ENCODE assay signal across 8 cellular contexts in the genomic region with DNA sequence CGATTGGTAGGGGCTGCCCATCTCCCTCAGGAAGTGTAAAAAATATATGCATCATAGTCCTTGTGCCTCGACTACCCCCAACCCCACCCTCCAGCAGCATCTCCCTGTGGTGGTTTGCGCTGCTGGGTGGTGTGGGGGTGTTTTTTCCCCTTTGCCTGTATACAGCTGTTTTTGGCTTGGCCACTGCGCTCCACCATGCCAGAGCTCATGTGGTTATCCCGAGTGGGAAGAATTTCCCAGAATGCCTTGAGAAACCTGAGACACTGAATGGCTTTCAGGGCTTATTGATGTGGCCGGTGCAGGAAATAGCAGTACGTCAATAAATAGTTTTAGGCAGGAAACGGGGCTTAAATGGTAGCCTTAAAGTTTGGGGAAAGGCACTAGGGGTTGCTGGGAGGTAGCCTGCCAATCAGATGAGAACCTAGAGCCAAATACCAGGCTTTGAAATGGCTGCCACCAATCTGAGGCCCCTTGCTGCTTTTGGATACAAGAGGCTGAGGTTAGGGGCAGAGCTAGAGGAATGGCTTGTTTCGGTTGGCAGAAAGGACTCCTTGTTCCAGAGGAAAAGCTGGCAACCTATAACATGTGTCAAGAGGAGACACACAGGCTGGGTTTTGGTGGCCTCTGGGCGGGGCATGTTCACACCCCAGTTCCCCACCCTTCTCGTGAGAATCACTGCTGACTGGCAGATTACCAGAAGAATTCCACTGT.
A peak's percentile ranks its signal among the peaks of the same experiment; 100 is the strongest.
DNase-seq lines count a peak whose midpoint lies in the region; ATAC-seq and TF ChIP-seq lines count a peak whose summit lies in the region.

No MANE protein-coding gene starts in this region.

- no peaks in the 10 kb centered on the region for H3K9me3 Mint-ChIP-seq in stimulated activated effector memory CD8-positive, alpha-beta T cell treated with anti-CD3 and anti-CD28 coated beads, Interleukin-12 subunit alpha, Interleukin-12 subunit beta, amount 100 ng/mL, for 72 hours

- no peak overlapping the region for H3K4me3 ChIP-seq in HEK293 (ENCODE audit: low read depth, low read length)

- no peaks in the 10 kb centered on the region for H3K36me3 Mint-ChIP-seq in stimulated activated effector memory CD8-positive, alpha-beta T cell treated with anti-CD3 and anti-CD28 coated beads, Interleukin-12 subunit alpha, Interleukin-12 subunit beta, amount 100 ng/mL, for 72 hours

- H3K9me3 ChIP-seq in HEK293 (ENCODE audit: control insufficient read depth, insufficient read depth, low read depth, low read length) = no peaks in the 10 kb centered on the region

- H3K36me3 ChIP-seq in HEK293 (ENCODE audit: control insufficient read depth in 2 of 2, insufficient read depth in 1 of 2, low read length in 2 of 2) = no peaks in the 10 kb centered on the region; a peak in 1 of 3 replicates

- CTCF ChIA-PET in HEK293 (lab: Yijun Ruan, JAX) = interaction anchor here (0.6 kb wide), 1 partner anchor 593 kb away, joined by 3 read pairs; no protein-coding TSS in a partner anchor

- TF ChIP-seq CTCF in HEK293 (tag by site-specific recombination; IDR thresholded peaks at IDR 0.05) = no peak

- H3K4me3 Mint-ChIP-seq in stimulated activated effector memory CD8-positive, alpha-beta T cell treated with anti-CD3 and anti-CD28 coated beads, Interleukin-12 subunit alpha, Interleukin-12 subunit beta, amount 100 ng/mL, for 72 hours = no peak overlapping the region

- DNase-seq in activated CD8-positive, alpha-beta memory T cell treated with anti-CD3 and anti-CD28 coated beads for 24 hours = peak; percentile 62
- DNase-seq in foreskin melanocyte = peak; percentile 56
- DNase-seq in stimulated activated effector memory CD8-positive, alpha-beta T cell treated with anti-CD3 and anti-CD28 coated beads, Interleukin-12 subunit alpha, Interleukin-12 subunit beta, amount 100 ng/mL, for 72 hours (ENCODE audit: low spot score in 2 of 2) = no peak
- no peak for DNase-seq in AML-193 (lab: John Stamatoyannopoulos, UW)

- POLR2A ChIA-PET in HEK293 (lab: Yijun Ruan, JAX) = no interaction called here

- peak; percentile 45 for ATAC-seq in stimulated activated effector memory CD8-positive, alpha-beta T cell treated with anti-CD3 and anti-CD28 coated beads, Interleukin-12 subunit alpha, Interleukin-12 subunit beta, amount 100 ng/mL, for 72 hours
- ATAC-seq in GM18511 (IDR thresholded peaks at IDR 0.05; ENCODE audit: unreplicated experiment) (no peak), HG03457 (IDR thresholded peaks at IDR 0.05; ENCODE audit: unreplicated experiment) (no peak), GM21529 (IDR thresholded peaks at IDR 0.05; ENCODE audit: unreplicated experiment) (no peak)

- H3K27ac Mint-ChIP-seq in stimulated activated effector memory CD8-positive, alpha-beta T cell treated with anti-CD3 and anti-CD28 coated beads, Interleukin-12 subunit alpha, Interleukin-12 subunit beta, amount 100 ng/mL, for 72 hours = peak overlapping the region; percentile 69

- no peaks in the 10 kb centered on the region for H3K4me1 ChIP-seq in HEK293 (ENCODE audit: control insufficient read depth, insufficient read depth, low read length)

- H3K4me1 Mint-ChIP-seq in stimulated activated effector memory CD8-positive, alpha-beta T cell treated with anti-CD3 and anti-CD28 coated beads, Interleukin-12 subunit alpha, Interleukin-12 subunit beta, amount 100 ng/mL, for 72 hours = peaks cover 66% of the 10 kb centered on the region

- no peak overlapping the region for H3K27ac ChIP-seq in HEK293 (ENCODE audit: extremely low read depth, low read depth, low read length)

TF ChIP-seq in HEK293, 187 proteins besides CTCF, POLR2A, EP300 and RAD21:
- TF ChIP-seq ZNF768 (tag by site-specific recombination; IDR thresholded peaks at IDR 0.05) (no peak), ZNF394 (tag by site-specific recombination; IDR thresholded peaks at IDR 0.05; ENCODE audit: borderline replicate concordance) (no peak), SP2 (tag by site-specific recombination; IDR thresholded peaks at IDR 0.05) (peak; percentile 26; the same call in 1 of the 2 replicates), KLF1 (tag by site-specific recombination; IDR thresholded peaks at IDR 0.05) (peak; percentile 92)
- TF ChIP-seq, protein P1, sequence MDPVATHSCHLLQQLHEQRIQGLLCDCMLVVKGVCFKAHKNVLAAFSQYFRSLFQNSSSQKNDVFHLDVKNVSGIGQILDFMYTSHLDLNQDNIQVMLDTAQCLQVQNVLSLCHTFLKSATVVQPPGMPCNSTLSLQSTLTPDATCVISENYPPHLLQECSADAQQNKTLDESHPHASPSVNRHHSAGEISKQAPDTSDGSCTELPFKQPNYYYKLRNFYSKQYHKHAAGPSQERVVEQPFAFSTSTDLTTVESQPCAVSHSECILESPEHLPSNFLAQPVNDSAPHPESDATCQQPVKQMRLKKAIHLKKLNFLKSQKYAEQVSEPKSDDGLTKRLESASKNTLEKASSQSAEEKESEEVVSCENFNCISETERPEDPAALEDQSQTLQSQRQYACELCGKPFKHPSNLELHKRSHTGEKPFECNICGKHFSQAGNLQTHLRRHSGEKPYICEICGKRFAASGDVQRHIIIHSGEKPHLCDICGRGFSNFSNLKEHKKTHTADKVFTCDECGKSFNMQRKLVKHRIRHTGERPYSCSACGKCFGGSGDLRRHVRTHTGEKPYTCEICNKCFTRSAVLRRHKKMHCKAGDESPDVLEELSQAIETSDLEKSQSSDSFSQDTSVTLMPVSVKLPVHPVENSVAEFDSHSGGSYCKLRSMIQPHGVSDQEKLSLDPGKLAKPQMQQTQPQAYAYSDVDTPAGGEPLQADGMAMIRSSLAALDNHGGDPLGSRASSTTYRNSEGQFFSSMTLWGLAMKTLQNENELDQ (tag by site-specific recombination; IDR thresholded peaks at IDR 0.05; ENCODE audit: low read depth) = no peak
- TF ChIP-seq, protein P2, sequence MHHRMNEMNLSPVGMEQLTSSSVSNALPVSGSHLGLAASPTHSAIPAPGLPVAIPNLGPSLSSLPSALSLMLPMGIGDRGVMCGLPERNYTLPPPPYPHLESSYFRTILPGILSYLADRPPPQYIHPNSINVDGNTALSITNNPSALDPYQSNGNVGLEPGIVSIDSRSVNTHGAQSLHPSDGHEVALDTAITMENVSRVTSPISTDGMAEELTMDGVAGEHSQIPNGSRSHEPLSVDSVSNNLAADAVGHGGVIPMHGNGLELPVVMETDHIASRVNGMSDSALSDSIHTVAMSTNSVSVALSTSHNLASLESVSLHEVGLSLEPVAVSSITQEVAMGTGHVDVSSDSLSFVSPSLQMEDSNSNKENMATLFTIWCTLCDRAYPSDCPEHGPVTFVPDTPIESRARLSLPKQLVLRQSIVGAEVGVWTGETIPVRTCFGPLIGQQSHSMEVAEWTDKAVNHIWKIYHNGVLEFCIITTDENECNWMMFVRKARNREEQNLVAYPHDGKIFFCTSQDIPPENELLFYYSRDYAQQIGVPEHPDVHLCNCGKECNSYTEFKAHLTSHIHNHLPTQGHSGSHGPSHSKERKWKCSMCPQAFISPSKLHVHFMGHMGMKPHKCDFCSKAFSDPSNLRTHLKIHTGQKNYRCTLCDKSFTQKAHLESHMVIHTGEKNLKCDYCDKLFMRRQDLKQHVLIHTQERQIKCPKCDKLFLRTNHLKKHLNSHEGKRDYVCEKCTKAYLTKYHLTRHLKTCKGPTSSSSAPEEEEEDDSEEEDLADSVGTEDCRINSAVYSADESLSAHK (tag by site-specific recombination; IDR thresholded peaks at IDR 0.05) = no peak
- TF ChIP-seq, protein P3, sequence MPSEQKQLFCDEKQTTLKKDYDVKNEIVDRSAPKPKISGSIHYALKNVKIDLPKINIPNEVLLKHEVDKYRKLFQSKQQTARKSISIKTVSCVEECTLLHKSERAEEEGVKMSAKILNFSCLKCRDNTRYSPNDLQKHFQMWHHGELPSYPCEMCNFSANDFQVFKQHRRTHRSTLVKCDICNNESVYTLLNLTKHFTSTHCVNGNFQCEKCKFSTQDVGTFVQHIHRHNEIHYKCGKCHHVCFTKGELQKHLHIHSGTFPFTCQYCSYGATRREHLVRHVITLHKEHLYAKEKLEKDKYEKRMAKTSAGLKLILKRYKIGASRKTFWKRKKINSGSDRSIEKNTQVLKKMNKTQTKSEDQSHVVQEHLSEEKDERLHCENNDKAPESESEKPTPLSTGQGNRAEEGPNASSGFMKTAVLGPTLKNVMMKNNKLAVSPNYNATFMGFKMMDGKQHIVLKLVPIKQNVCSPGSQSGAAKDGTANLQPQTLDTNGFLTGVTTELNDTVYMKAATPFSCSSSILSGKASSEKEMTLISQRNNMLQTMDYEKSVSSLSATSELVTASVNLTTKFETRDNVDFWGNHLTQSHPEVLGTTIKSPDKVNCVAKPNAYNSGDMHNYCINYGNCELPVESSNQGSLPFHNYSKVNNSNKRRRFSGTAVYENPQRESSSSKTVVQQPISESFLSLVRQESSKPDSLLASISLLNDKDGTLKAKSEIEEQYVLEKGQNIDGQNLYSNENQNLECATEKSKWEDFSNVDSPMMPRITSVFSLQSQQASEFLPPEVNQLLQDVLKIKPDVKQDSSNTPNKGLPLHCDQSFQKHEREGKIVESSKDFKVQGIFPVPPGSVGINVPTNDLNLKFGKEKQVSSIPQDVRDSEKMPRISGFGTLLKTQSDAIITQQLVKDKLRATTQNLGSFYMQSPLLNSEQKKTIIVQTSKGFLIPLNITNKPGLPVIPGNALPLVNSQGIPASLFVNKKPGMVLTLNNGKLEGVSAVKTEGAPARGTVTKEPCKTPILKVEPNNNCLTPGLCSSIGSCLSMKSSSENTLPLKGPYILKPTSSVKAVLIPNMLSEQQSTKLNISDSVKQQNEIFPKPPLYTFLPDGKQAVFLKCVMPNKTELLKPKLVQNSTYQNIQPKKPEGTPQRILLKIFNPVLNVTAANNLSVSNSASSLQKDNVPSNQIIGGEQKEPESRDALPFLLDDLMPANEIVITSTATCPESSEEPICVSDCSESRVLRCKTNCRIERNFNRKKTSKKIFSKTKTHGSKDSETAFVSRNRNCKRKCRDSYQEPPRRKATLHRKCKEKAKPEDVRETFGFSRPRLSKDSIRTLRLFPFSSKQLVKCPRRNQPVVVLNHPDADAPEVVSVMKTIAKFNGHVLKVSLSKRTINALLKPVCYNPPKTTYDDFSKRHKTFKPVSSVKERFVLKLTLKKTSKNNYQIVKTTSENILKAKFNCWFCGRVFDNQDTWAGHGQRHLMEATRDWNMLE (tag by site-specific recombination; conservative IDR thresholded peaks at IDR 0.05; ENCODE audit: low read depth) = no peak

Comparison
In these comparisons a context has a peak if more than half of its experiments do, and no peak if none do; other contexts are left out.
1. DNase-seq: peak in activated CD8-positive, alpha-beta memory T cell treated with anti-CD3 and anti-CD28 coated beads for 24 hours (single experiment) and foreskin melanocyte (single experiment); none in stimulated activated effector memory CD8-positive, alpha-beta T cell treated with anti-CD3 and anti-CD28 coated beads, Interleukin-12 subunit alpha, Interleukin-12 subunit beta, amount 100 ng/mL, for 72 hours (0 of 2) and AML-193 (0 of 2).